ENCODE assay signal across 8 cellular contexts in the genomic region with DNA sequence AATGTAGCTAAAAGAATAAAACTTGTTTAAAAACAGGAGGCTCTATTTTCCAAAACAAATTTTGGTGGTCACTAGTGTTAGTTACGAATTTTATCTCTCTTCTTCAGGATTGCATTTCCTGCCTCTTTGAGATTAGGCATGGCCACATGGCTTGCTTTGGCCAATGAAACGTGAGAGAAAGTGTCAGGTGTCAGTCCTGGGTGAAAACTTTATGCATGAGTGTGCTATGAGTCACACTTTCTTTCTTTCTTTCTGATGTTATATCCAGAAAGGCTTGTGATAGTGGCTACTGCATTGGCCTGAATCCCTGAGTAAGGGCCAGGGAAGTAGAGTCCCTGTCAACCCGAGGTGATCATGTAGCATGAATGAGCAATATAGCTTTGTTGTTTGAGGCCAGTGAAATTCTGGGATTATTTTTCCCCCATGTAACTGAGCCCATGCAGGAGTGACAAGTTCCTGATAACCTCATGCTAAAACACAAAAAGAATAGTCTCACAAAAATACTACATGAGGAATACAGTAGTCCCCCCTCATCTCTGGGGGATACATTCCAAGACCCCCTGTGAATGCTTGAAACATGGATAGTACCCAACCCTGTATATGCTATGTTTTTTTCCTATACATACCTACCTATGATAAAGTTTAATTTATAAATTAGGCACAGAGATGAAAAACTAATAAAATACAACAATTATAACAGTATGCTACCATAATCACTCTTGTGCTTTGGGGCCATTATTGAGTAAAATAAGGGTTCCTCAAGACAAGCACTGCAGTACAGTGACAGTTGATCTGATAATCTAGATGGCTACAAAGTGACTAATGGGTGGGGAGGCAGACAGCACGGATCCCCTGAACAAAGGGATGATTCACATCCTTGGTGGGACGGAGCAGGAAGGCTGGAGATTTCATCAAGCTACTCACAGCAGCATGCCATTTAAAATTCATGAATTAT.
DNase-seq lines count a peak whose midpoint lies in the region; ATAC-seq lines count a peak whose summit lies in the region.

No MANE protein-coding gene starts in this region.

- H3K9me3 Mint-ChIP-seq in activated T-cell treated with anti-CD3 and anti-CD28 coated beads, Interleukin-2, amount 50 U/mL, for 4 hours, result no peaks in the 10 kb centered on the region
- H3K9me3 Mint-ChIP-seq in effector memory CD8-positive, alpha-beta T cell, result no peaks in the 10 kb centered on the region

- peaks cover 24% of the 10 kb centered on the region for H3K4me1 Mint-ChIP-seq in activated T-cell treated with anti-CD3 and anti-CD28 coated beads, Interleukin-2, amount 50 U/mL, for 4 hours (ENCODE audit: low read depth)
- H3K4me1 Mint-ChIP-seq in effector memory CD8-positive, alpha-beta T cell (ENCODE audit: low read depth in 2 of 2), result peaks cover 4 to 27% of the 10 kb centered on the region in 2 donors

- H3K4me3 Mint-ChIP-seq in activated T-cell treated with anti-CD3 and anti-CD28 coated beads, Interleukin-2, amount 50 U/mL, for 4 hours, result no peak overlapping the region
- H3K4me3 Mint-ChIP-seq in effector memory CD8-positive, alpha-beta T cell, result no peak overlapping the region

- no peaks in the 10 kb centered on the region for H3K36me3 Mint-ChIP-seq in activated T-cell treated with anti-CD3 and anti-CD28 coated beads, Interleukin-2, amount 50 U/mL, for 4 hours (ENCODE audit: insufficient read depth)
- no peaks in the 10 kb centered on the region for H3K36me3 Mint-ChIP-seq in effector memory CD8-positive, alpha-beta T cell (ENCODE audit: insufficient read depth)

- ATAC-seq in activated T-cell treated with anti-CD3 and anti-CD28 coated beads, Interleukin-2, amount 50 U/mL, for 4 hours, result peak; percentile 93 to 99
- ATAC-seq in HG02943 (IDR thresholded peaks at IDR 0.05; ENCODE audit: low read depth, unreplicated experiment), result peak; percentile 65
- peak; percentile 42 for ATAC-seq in effector memory CD8-positive, alpha-beta T cell (replicated peaks)

- H3K27me3 Mint-ChIP-seq in activated T-cell treated with anti-CD3 and anti-CD28 coated beads, Interleukin-2, amount 50 U/mL, for 4 hours (ENCODE audit: low read depth), result no peaks in the 10 kb centered on the region
- H3K27me3 Mint-ChIP-seq in effector memory CD8-positive, alpha-beta T cell, result no peaks in the 10 kb centered on the region

- H3K27ac Mint-ChIP-seq in effector memory CD8-positive, alpha-beta T cell, result peak overlapping the region in 1 of 2 donors; percentile 44

- no peak for DNase-seq in activated T-cell treated with anti-CD3 and anti-CD28 coated beads, Interleukin-2, amount 50 U/mL, for 4 hours
- DNase-seq in activated T-cell treated with anti-CD3 and anti-CD28 coated beads for 4 hours, result no peak
- DNase-seq in OCI-M1 (lab: John Stamatoyannopoulos, UW), result peak; percentile 94
- DNase-seq in effector memory CD8-positive, alpha-beta T cell, result no peak
- DNase-seq in stimulated activated CD4-positive, alpha-beta T cell treated with anti-CD3 and anti-CD28 coated beads, Interleukin-4, amount 100 ng/mL, for 1 hour, result peak; percentile 8
- no peak for DNase-seq in cerebellum (ENCODE audit: low spot score)
- no peak for DNase-seq in pons (ENCODE audit: low spot score)

Comparison
In these comparisons a context has a peak if more than half of its experiments do, and no peak if none do; other contexts are left out.
1. ATAC-seq: peak in every context shown above with its lines; median percentile 96 in activated T-cell treated with anti-CD3 and anti-CD28 coated beads, Interleukin-2, amount 50 U/mL, for 4 hours; 65 in HG02943; 42 in effector memory CD8-positive, alpha-beta T cell.
2. DNase-seq: peak in OCI-M1 (single experiment) and stimulated activated CD4-positive, alpha-beta T cell treated with anti-CD3 and anti-CD28 coated beads, Interleukin-4, amount 100 ng/mL, for 1 hour (single experiment); none in activated T-cell treated with anti-CD3 and anti-CD28 coated beads, Interleukin-2, amount 50 U/mL, for 4 hours (single experiment), activated T-cell treated with anti-CD3 and anti-CD28 coated beads for 4 hours (single experiment), effector memory CD8-positive, alpha-beta T cell (0 of 3), cerebellum (single experiment) and pons (single experiment).